In the genomic region with DNA sequence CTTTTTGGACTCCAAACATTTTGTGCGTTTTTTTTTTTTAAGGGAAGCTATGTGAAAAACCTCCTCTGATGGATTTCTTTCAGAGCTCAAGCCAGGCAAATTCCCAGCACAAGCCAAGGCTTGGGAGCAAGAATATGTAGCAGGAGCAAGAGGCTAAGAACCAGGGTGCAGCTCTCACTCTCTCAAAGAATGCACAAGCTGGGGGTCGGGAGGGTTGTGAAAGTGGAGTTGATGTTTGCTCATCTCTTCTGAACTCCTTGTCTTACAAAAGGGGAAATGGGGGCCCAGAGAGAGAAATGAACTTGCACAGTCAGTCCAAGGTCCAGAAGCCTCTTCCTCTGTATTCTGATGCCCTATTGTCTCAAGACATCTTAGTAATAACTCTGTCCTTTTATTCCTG, we compare ENCODE assay signal across 1 cellular context.
TF ChIP-seq lines count a peak whose summit lies in the region.

No MANE protein-coding gene starts in this region.

TF ChIP-seq in K562, 482 proteins besides CTCF, POLR2A, EP300 and RAD21:
- TF ChIP-seq, protein P1, sequence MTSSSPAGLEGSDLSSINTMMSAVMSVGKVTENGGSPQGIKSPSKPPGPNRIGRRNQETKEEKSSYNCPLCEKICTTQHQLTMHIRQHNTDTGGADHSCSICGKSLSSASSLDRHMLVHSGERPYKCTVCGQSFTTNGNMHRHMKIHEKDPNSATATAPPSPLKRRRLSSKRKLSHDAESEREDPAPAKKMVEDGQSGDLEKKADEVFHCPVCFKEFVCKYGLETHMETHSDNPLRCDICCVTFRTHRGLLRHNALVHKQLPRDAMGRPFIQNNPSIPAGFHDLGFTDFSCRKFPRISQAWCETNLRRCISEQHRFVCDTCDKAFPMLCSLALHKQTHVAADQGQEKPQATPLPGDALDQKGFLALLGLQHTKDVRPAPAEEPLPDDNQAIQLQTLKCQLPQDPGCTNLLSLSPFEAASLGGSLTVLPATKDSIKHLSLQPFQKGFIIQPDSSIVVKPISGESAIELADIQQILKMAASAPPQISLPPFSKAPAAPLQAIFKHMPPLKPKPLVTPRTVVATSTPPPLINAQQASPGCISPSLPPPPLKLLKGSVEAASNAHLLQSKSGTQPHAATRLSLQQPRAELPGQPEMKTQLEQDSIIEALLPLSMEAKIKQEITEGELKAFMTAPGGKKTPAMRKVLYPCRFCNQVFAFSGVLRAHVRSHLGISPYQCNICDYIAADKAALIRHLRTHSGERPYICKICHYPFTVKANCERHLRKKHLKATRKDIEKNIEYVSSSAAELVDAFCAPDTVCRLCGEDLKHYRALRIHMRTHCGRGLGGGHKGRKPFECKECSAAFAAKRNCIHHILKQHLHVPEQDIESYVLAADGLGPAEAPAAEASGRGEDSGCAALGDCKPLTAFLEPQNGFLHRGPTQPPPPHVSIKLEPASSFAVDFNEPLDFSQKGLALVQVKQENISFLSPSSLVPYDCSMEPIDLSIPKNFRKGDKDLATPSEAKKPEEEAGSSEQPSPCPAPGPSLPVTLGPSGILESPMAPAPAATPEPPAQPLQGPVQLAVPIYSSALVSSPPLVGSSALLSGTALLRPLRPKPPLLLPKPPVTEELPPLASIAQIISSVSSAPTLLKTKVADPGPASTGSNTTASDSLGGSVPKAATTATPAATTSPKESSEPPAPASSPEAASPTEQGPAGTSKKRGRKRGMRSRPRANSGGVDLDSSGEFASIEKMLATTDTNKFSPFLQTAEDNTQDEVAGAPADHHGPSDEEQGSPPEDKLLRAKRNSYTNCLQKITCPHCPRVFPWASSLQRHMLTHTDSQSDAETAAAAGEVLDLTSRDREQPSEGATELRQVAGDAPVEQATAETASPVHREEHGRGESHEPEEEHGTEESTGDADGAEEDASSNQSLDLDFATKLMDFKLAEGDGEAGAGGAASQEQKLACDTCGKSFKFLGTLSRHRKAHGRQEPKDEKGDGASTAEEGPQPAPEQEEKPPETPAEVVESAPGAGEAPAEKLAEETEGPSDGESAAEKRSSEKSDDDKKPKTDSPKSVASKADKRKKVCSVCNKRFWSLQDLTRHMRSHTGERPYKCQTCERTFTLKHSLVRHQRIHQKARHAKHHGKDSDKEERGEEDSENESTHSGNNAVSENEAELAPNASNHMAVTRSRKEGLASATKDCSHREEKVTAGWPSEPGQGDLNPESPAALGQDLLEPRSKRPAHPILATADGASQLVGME (CRISPR knock-in tag; IDR thresholded peaks at IDR 0.05) = no peak
- TF ChIP-seq SPI1 (IDR thresholded peaks at IDR 0.05; ENCODE audit: borderline replicate concordance, low read depth, low read length) = peak; percentile 47; the same call in 1 of the 2 replicates
